In the genomic region with DNA sequence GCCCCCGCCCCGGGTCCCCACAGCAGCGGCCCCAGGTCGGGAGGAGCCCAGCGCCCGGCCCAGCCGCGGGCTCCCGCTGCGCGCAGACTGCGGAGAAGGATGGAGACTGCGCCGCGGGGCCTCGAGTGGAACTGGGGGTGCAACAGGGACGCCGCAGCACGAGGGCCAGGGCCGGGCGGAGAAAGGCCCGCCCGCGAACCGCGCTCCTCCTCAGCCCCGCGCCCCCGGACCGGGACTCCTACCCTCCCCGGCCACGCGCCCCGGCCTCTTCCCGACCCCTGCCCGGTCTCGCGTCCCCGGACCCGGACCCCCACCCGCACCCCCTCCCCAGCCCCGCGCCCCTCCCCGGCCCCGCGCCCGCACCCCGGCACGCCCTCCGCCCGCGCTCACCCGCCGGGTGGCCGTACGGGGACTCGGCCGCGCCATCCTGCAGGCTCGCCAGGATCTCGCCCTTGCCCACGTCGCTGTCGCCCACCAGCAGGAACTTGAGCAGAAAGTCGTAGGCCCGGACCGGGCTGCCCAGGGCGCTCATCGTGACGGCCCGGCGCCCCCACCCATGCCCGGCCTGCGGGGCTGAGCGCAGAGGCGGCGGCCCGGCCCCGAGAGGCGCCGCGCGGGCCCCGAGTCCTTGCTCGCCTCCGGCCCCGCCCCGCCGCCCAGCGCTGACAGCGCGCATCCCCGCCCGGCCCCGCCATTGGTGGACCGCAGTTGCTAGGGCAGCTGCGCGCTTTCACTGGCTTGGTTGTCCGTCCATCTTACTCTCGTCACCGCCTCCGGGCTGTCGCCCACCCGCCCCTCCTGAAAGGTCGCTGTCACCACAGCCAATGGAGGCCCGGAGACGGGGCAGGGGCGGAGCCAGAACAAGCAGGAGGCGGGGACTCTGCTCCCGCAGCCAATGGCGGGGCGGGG, we compare ENCODE assay signal across 8 cellular contexts. TPM values are rescaled to one million over a fixed set of nuclear protein-coding genes. Genes with fewer than 3 reads are reported as not detected.
DNase-seq lines count a peak whose midpoint lies in the region; ATAC-seq, FAIRE-seq and TF ChIP-seq lines count a peak whose summit lies in the region.

A gene with protein sequence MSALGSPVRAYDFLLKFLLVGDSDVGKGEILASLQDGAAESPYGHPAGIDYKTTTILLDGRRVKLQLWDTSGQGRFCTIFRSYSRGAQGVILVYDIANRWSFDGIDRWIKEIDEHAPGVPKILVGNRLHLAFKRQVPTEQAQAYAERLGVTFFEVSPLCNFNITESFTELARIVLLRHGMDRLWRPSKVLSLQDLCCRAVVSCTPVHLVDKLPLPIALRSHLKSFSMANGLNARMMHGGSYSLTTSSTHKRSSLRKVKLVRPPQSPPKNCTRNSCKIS (minus strand): TSS at position 634 of the 909 bp plus-strand sequence. CDS start 102 bp downstream, at position 532.

- peaks cover 17% of the 10 kb centered on the region for H3K4me1 ChIP-seq in keratinocyte (ENCODE audit: control insufficient read depth, extremely low read depth, insufficient read depth, low read length)

- dilution Hi-C loops in keratinocyte (cut with MboI; ENCODE audit: extremely low pct_ligation_motif_present, low sequenced_read_pairs) = no loop called here

- H3K27me3 ChIP-seq in keratinocyte (ENCODE audit: control insufficient read depth, extremely low read depth, insufficient read depth, low read length) = peaks cover 6% of the 10 kb centered on the region

- peaks cover 7% of the 10 kb centered on the region for H3K36me3 Mint-ChIP-seq in chondrocyte (ENCODE audit: low read depth)

- no peaks in the 10 kb centered on the region for H3K9me1 ChIP-seq in keratinocyte (ENCODE audit: control insufficient read depth, extremely low read depth, insufficient read depth, low read length)

- H3K27me3 Mint-ChIP-seq in chondrocyte (ENCODE audit: low read depth) = no peaks in the 10 kb centered on the region

- no peak for TF ChIP-seq CTCF in chondrocyte (IDR thresholded peaks at IDR 0.05)
- no peak for TF ChIP-seq CTCF in keratinocyte (optimal IDR thresholded peaks at IDR 0.05 in 1 of 3, IDR thresholded peaks at IDR 0.05 in 1 of 3, conservative IDR thresholded peaks at IDR 0.05 in 1 of 3; ENCODE audit: extremely low read depth in 1 of 3, insufficient read depth in 2 of 3, low read length in 3 of 3)

- peaks cover 3% of the 10 kb centered on the region for H3K9me3 ChIP-seq in keratinocyte (ENCODE audit: control insufficient read depth, low read depth, low read length)

- peak within 1 kb of the TSS; percentile 59 for H3K27ac Mint-ChIP-seq in chondrocyte (ENCODE audit: unreplicated experiment)

- H3K79me2 ChIP-seq in keratinocyte (ENCODE audit: control insufficient read depth, insufficient read depth, low read length) = peaks cover 2% of the 10 kb centered on the region

- H3K27ac ChIP-seq in keratinocyte (ENCODE audit: control insufficient read depth, insufficient read depth, low read length) = no peak within 1 kb of the TSS

- peak within 1 kb of the TSS; percentile 63 to 66 (median 64) for H3K4me3 ChIP-seq in keratinocyte (ENCODE audit: control insufficient read depth in 2 of 3, extremely low read depth in 1 of 3, insufficient read depth in 2 of 3, low read depth in 1 of 3, low read length in 3 of 3)

- H4K20me1 ChIP-seq in keratinocyte (ENCODE audit: control insufficient read depth, extremely low read depth, insufficient read depth, low read length) = no peaks in the 10 kb centered on the region

- peak; percentile 100 for DNase-seq in AML-193 (lab: John Stamatoyannopoulos, UW)
- peak; percentile 99 for DNase-seq in NCI-H345 treated with DMSO at 0.1 percent for 48 hours (lab: John Stamatoyannopoulos, UW; ENCODE audit: unreplicated experiment)
- DNase-seq in activated CD4-positive, alpha-beta T cell treated with anti-CD3 and anti-CD28 coated beads for 24 hours (ENCODE audit: low read depth in 2 of 2) = peak; percentile 95 to 96
- DNase-seq in chondrocyte (ENCODE audit: low spot score) = peak; percentile 100
- DNase-seq in keratinocyte (ENCODE audit: low read depth, low spot score) = peak; percentile 88
- peak; percentile 96 for DNase-seq in stimulated activated CD4-positive, alpha-beta T cell treated with anti-CD3 and anti-CD28 coated beads, Interleukin-12 subunit alpha, Interleukin-12 subunit beta, amount 100 ng/mL, for 4 hours

- no peak for FAIRE-seq in keratinocyte (lab: Jason Lieb, UNC)

- ATAC-seq in GM19043 (IDR thresholded peaks at IDR 0.05; ENCODE audit: low read depth, unreplicated experiment) (peak; percentile 87), HG03342 (IDR thresholded peaks at IDR 0.05; ENCODE audit: unreplicated experiment) (peak; percentile 93)

- no peaks in the 10 kb centered on the region for H3K36me3 ChIP-seq in keratinocyte (ENCODE audit: control insufficient read depth in 2 of 2, extremely low read depth in 1 of 2, insufficient read depth in 2 of 2, low read length in 2 of 2)

- H3K9ac ChIP-seq in keratinocyte (ENCODE audit: control insufficient read depth, extremely low read depth, insufficient read depth, low read length) = peak within 1 kb of the TSS; percentile 61

- H2AFZ ChIP-seq in keratinocyte (ENCODE audit: control insufficient read depth, low read length) = peak within 1 kb of the TSS; percentile 69

- H3K4me3 Mint-ChIP-seq in chondrocyte (ENCODE audit: unreplicated experiment) = peak within 1 kb of the TSS; percentile 80

- peak within 1 kb of the TSS; percentile 82 for H3K4me2 ChIP-seq in keratinocyte (ENCODE audit: control insufficient read depth, extremely low read depth, insufficient read depth, low read depth, low read length)

- H3K9me3 Mint-ChIP-seq in chondrocyte (ENCODE audit: low read depth) = peaks cover 11% of the 10 kb centered on the region

- peaks cover 29% of the 10 kb centered on the region for H3K4me1 Mint-ChIP-seq in chondrocyte (ENCODE audit: low read depth)

RNA-seq across cellular contexts. Expression of the gene that starts here (rescaled TPM):
- 16.7 to 20.0 TPM (median 20.0 TPM) in 3 replicates for total RNA-seq in chondrocyte
- 10.6 to 15.1 TPM (median 11.4 TPM) in 3 replicates for polyA plus RNA-seq in keratinocyte
- 5.5 TPM for polyA plus RNA-seq in keratinocyte (2011; ENCODE audit: low read depth)
- polyA plus RNA-seq in keratinocyte (2011; cell fraction: cytosol; rRNA removed) = 8.4 and 13.4 TPM in 2 replicates
- polyA plus RNA-seq in keratinocyte (2011; cell fraction: nucleus; rRNA removed) = 13.5 and 15.4 TPM in 2 replicates
- 11.0 and 15.2 TPM in 2 replicates for polyA plus RNA-seq in keratinocyte (2012; ENCODE audit: low replicate concordance)
- 4.0 to 18.9 TPM (median 12.2 TPM) in 3 replicates for polyA minus RNA-seq in keratinocyte
- polyA minus RNA-seq in keratinocyte (2011; cell fraction: cytosol; rRNA and poly(A)+ RNA removed) = 12.9 TPM
- polyA minus RNA-seq in keratinocyte (2011; cell fraction: nucleus; rRNA and poly(A)+ RNA removed) = 5.4 and 5.6 TPM in 2 replicates
